ENCODE assay signal across 8 cellular contexts in the genomic region with DNA sequence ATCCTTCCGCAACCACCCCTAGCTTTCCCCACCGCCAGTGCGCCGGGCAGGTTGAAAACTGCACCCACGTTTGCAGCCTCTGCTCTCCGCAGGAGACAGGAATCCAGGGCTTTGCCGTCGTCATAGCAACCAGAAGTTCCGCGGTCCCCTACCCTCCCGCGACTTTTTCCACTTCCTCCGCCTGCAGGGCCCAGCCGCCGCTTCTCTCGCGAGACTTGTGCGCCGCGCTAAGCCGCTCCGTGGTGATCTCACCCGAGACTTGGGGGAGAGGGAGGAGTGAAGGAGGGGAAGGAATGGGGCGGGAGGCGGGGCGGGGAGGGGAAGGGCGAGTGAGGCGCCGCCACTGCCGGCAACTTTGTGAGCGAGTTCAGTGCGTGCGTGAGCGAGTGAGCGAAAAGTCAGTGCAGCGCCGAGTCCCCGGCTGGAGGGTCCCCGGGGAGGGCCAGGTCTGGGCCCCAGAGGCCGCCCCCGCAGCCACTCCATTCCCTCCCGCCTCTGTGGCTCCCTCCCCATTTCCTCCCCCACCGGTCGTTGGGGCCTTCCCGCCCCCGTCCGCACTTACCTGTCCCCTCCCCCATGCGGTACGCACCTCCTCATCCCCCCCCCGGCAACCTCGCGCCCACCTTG. TPM values are rescaled to one million over a fixed set of nuclear protein-coding genes. Genes with fewer than 3 reads are reported as not detected.
A peak's percentile ranks its signal among the peaks of the same experiment; 100 is the strongest.
DNase-seq lines count a peak whose midpoint lies in the region; ATAC-seq and TF ChIP-seq lines count a peak whose summit lies in the region.

A gene (plus strand): TSS at position 370 of the 627 bp plus-strand sequence.

- H3K4me2 ChIP-seq in SU-DHL-6 (ENCODE audit: low read depth, low read length, poor library complexity, severe bottlenecking) = peak within 1 kb of the TSS; percentile 77

- H3K4me3 ChIP-seq in SU-DHL-6 (ENCODE audit: insufficient read depth, low read length, poor library complexity, severe bottlenecking) = peak within 1 kb of the TSS; percentile 65
- H3K4me3 ChIP-seq in ovary = peak within 1 kb of the TSS; percentile 84
- peak within 1 kb of the TSS; percentile 70 to 92 (median 92) for H3K4me3 ChIP-seq in thyroid gland (replicated peaks in 1 of 3)

- TF ChIP-seq POLR2A in GM10847 (IDR thresholded peaks at IDR 0.05; ENCODE audit: extremely low read depth, insufficient read length) (peak; percentile 90), ovary (IDR thresholded peaks at IDR 0.05) (peak; percentile 75), thyroid gland (IDR thresholded peaks at IDR 0.05) (peak; percentile 69 to 87)

- no peak for TF ChIP-seq EP300 in ovary (IDR thresholded peaks at IDR 0.05)

- H3K27ac ChIP-seq in SU-DHL-6 (ENCODE audit: low read depth, low read length) (peak within 1 kb of the TSS; percentile 82), ovary (peak within 1 kb of the TSS; percentile 93 to 98), thyroid gland (peak within 1 kb of the TSS; percentile 93 to 98 (median 98))

- peaks cover 1% of the 10 kb centered on the region for H3K9me3 Mint-ChIP-seq in activated naive CD8-positive, alpha-beta T cell treated with anti-CD3 and anti-CD28 coated beads, Interleukin-2, amount 10 ng/mL, durations not matched to agents 7 days and 5 days

- WGBS in ovary, 3 donors = 0 to 1% (median 1%) methylated on average over 40 to 52 of the region's 52 CpGs
- WGBS in thyroid gland, 2 donors = 0 to 1% methylated on average over 30 to 41 of the region's 52 CpGs

- peaks cover 5% of the 10 kb centered on the region for H3K27me3 Mint-ChIP-seq in activated naive CD8-positive, alpha-beta T cell treated with anti-CD3 and anti-CD28 coated beads, Interleukin-2, amount 10 ng/mL, durations not matched to agents 7 days and 5 days

- H3K4me1 Mint-ChIP-seq in activated naive CD8-positive, alpha-beta T cell treated with anti-CD3 and anti-CD28 coated beads, Interleukin-2, amount 10 ng/mL, durations not matched to agents 7 days and 5 days = peaks cover 39% of the 10 kb centered on the region

- intact Hi-C loops in head of caudate nucleus (cut with DNase I) = loop anchor here (10.0 kb wide), 4 partner anchors 145 to 435 kb away; no protein-coding TSS in a partner anchor
- intact Hi-C loops in ovary (cut with DNase I) = loop anchor here in 3 of 4 donors (5.0 to 10.0 kb wide), 2 partner anchors 432 to 435 kb away; no protein-coding TSS in a partner anchor
- intact Hi-C loops in thyroid gland (cut with DNase I) = loop anchor here (2.0 to 10.0 kb wide), 2 partner anchors 415 to 433 kb away; no protein-coding TSS in a partner anchor

- peak; percentile 77 for ATAC-seq in HG02678 (IDR thresholded peaks at IDR 0.05; ENCODE audit: unreplicated experiment)
- peak; percentile 84 for ATAC-seq in activated naive CD8-positive, alpha-beta T cell treated with anti-CD3 and anti-CD28 coated beads, Interleukin-2, amount 10 ng/mL, durations not matched to agents 7 days and 5 days (ENCODE audit: low read depth)

- peak; percentile 94 for DNase-seq in NCI-H128 (lab: John Stamatoyannopoulos, UW; ENCODE audit: unreplicated experiment)
- peak; percentile 96 for DNase-seq in activated naive CD8-positive, alpha-beta T cell treated with anti-CD3 and anti-CD28 coated beads, Interleukin-2, amount 10 ng/mL, durations not matched to agents 7 days and 5 days
- peak; percentile 90 to 99 (median 97) for DNase-seq in head of caudate nucleus
- peak; percentile 97 to 99 (median 98) for DNase-seq in ovary
- peak; percentile 97 to 99 for DNase-seq in thyroid gland

- H3K9ac ChIP-seq in SU-DHL-6 (ENCODE audit: low read length) = peak within 1 kb of the TSS; percentile 92

- H3K4me1 ChIP-seq in ovary (ENCODE audit: insufficient read depth) = no peaks in the 10 kb centered on the region
- H3K4me1 ChIP-seq in thyroid gland = peaks cover 8 to 15% of the 10 kb centered on the region in 2 donors

- TF ChIP-seq CTCF in SU-DHL-6 (IDR thresholded peaks at IDR 0.05; ENCODE audit: insufficient read depth, low read length, poor library complexity, severe bottlenecking) (no peak), ovary (IDR thresholded peaks at IDR 0.05) (no peak), thyroid gland (IDR thresholded peaks at IDR 0.05) (peak in 2 of 6 experiments; percentile 25)

- peaks cover 7% of the 10 kb centered on the region for H3F3A ChIP-seq in SU-DHL-6 (ENCODE audit: insufficient read depth)

- POLR2A ChIA-PET in activated naive CD8-positive, alpha-beta T cell treated with anti-CD3 and anti-CD28 coated beads, Interleukin-2, amount 10 ng/mL, durations not matched to agents 7 days and 5 days (lab: Charles Lee) = interaction anchor here (0.6 to 2.9 kb wide), 11 partner anchors 73 to 235 kb away, joined by 3 to 44 read pairs (median 7); no protein-coding TSS in a partner anchor

- H3K36me3 Mint-ChIP-seq in activated naive CD8-positive, alpha-beta T cell treated with anti-CD3 and anti-CD28 coated beads, Interleukin-2, amount 10 ng/mL, durations not matched to agents 7 days and 5 days = peaks cover 4% of the 10 kb centered on the region

- peak within 1 kb of the TSS; percentile 89 for H3K27ac Mint-ChIP-seq in activated naive CD8-positive, alpha-beta T cell treated with anti-CD3 and anti-CD28 coated beads, Interleukin-2, amount 10 ng/mL, durations not matched to agents 7 days and 5 days

- H3K4me3 Mint-ChIP-seq in activated naive CD8-positive, alpha-beta T cell treated with anti-CD3 and anti-CD28 coated beads, Interleukin-2, amount 10 ng/mL, durations not matched to agents 7 days and 5 days = peak within 1 kb of the TSS; percentile 84

- peaks cover 28% of the 10 kb centered on the region; the same call in 1 of the 2 replicates for H3K79me2 ChIP-seq in SU-DHL-6 (ENCODE audit: insufficient read depth, low read length)

- H3K9me2 ChIP-seq in SU-DHL-6 (replicated peaks; ENCODE audit: insufficient read depth, low read length) = no peaks in the 10 kb centered on the region

- peak within 1 kb of the TSS; percentile 57 for H2AFZ ChIP-seq in SU-DHL-6 (ENCODE audit: low read depth, low read length, severe bottlenecking)

- no peaks in the 10 kb centered on the region for H4K20me1 ChIP-seq in SU-DHL-6 (ENCODE audit: low read depth, low read length)

- H3K36me3 ChIP-seq in SU-DHL-6 (ENCODE audit: low read length) = no peaks in the 10 kb centered on the region
- no peaks in the 10 kb centered on the region for H3K36me3 ChIP-seq in ovary
- H3K36me3 ChIP-seq in thyroid gland = no peaks in the 10 kb centered on the region

- H3K9me3 ChIP-seq in SU-DHL-6 (ENCODE audit: insufficient read depth, low read length) = no peaks in the 10 kb centered on the region
- H3K9me3 ChIP-seq in ovary = no peaks in the 10 kb centered on the region
- no peaks in the 10 kb centered on the region for H3K9me3 ChIP-seq in thyroid gland

- H3K27me3 ChIP-seq in SU-DHL-6 (ENCODE audit: low read length) (no peaks in the 10 kb centered on the region), ovary (no peaks in the 10 kb centered on the region), thyroid gland (no peaks in the 10 kb centered on the region)

RNA-seq across cellular contexts. Expression of the gene that starts here (rescaled TPM):
- total RNA-seq in activated naive CD8-positive, alpha-beta T cell treated with anti-CD3 and anti-CD28 coated beads, Interleukin-2, amount 10 ng/mL, durations not matched to agents 7 days and 5 days = 10 to 100 TPM; 45.8 to 48.7 TPM
- total RNA-seq in ovary (10 to 100 TPM in 6 of 7 donors, 1 to 10 TPM in 1; 8.7 to 60.5 (median 18.9) TPM), thyroid gland (10 to 100 TPM; 58.3 to 93.9 (median 78.0) TPM)
- polyA plus RNA-seq in ovary = 10 to 100 TPM in 1 of 2 donors, 1 to 10 TPM in 1; 7.3 to 61.7 TPM

Comparison
In these comparisons a context has a peak if more than half of its experiments do, and no peak if none do; other contexts are left out.
1. Peak in every context shown above with its lines: DNase-seq, ATAC-seq, H3K4me3 ChIP-seq and H3K27ac ChIP-seq.